ENCODE assay signal across 31 cellular contexts in genomic region chr6:144886682-144887081, GRCh38.
"Had no signal": no experiment of that assay in that cellular context is flagged by ENCODE, and none has a peak within 500 bp of the region (broad histone marks: within the 10 kb centered on the region; RNA-seq: fewer than 3 reads in every experiment).

No MANE protein-coding gene starts in this region.

- ATAC-seq: activated CD8-positive, alpha-beta T cell treated with anti-CD3 and anti-CD28 coated beads for 36 hours; activated naive CD4-positive, alpha-beta T cell treated with anti-CD3 and anti-CD28 coated beads, Interleukin-2, amount 50 U/mL, for 72 hours; activated T-cell treated with anti-CD3 and anti-CD28 coated beads, Interleukin-2, amount 50 U/mL, for 4 hours; gastrocnemius medialis; left colon; naive thymus-derived CD4-positive, alpha-beta T cell; pancreas; sciatic nerve; stimulated activated memory B cell treated with anti-CD40 and anti-IgM and Interleukin-4, amounts not matched to agents 10 μg/mL and 1 μg/mL and 100 μg/mL, for 72 hours; stimulated activated naive CD8-positive, alpha-beta T cell treated with anti-CD3 and anti-CD28 coated beads, Interleukin-15, amount 100 ng/mL, for 72 hours; WTC11 had no signal

- H3K27ac Mint-ChIP-seq: activated CD8-positive, alpha-beta T cell treated with anti-CD3 and anti-CD28 coated beads for 36 hours; activated naive CD4-positive, alpha-beta T cell treated with anti-CD3 and anti-CD28 coated beads, Interleukin-2, amount 50 U/mL, for 72 hours; activated T-helper 2 cell treated with anti-CD3 and anti-CD28 coated beads, Interferon-gamma antibody, Interleukin-2, Interleukin-4, amounts not matched to agents 10 μg/mL and 5 μg/mL and 100 μg/mL, durations not matched to agents 14 hours and 24 hours and 36 hours; naive thymus-derived CD4-positive, alpha-beta T cell; stimulated activated memory B cell treated with anti-CD40 and anti-IgM and Interleukin-4, amounts not matched to agents 10 μg/mL and 1 μg/mL and 100 μg/mL, for 72 hours; stimulated activated naive CD8-positive, alpha-beta T cell treated with anti-CD3 and anti-CD28 coated beads, Interleukin-15, amount 100 ng/mL, for 72 hours; T-helper 2 cell treated with Interferon-gamma antibody and Interleukin-4, amounts not matched to agents 5 μg/mL and 100 μg/mL, for 36 hours; WTC11 had no signal

- H3K79me2 ChIP-seq: hepatocyte had no signal

- H3K27me3 ChIP-seq: breast epithelium, gastrocnemius medialis, hepatocyte, pancreas, upper lobe of left lung, vagina had no signal

- H3K9me3 Mint-ChIP-seq: activated CD8-positive, alpha-beta T cell treated with anti-CD3 and anti-CD28 coated beads for 36 hours; activated naive CD4-positive, alpha-beta T cell treated with anti-CD3 and anti-CD28 coated beads, Interleukin-2, amount 50 U/mL, for 72 hours; activated T-cell treated with anti-CD3 and anti-CD28 coated beads, Interleukin-2, amount 50 U/mL, for 4 hours; activated T-helper 2 cell treated with anti-CD3 and anti-CD28 coated beads, Interferon-gamma antibody, Interleukin-2, Interleukin-4, amounts not matched to agents 10 μg/mL and 5 μg/mL and 100 μg/mL, durations not matched to agents 14 hours and 24 hours and 36 hours; naive thymus-derived CD4-positive, alpha-beta T cell; stimulated activated memory B cell treated with anti-CD40 and anti-IgM and Interleukin-4, amounts not matched to agents 10 μg/mL and 1 μg/mL and 100 μg/mL, for 72 hours; stimulated activated naive CD8-positive, alpha-beta T cell treated with anti-CD3 and anti-CD28 coated beads, Interleukin-15, amount 100 ng/mL, for 72 hours; T-helper 2 cell treated with Interferon-gamma antibody and Interleukin-4, amounts not matched to agents 5 μg/mL and 100 μg/mL, for 36 hours; WTC11 had no signal

- H3K27ac ChIP-seq: breast epithelium, gastrocnemius medialis, hepatocyte, pancreas, prostate gland, skin epidermis, upper lobe of left lung, vagina had no signal

- H3K4me1 Mint-ChIP-seq: naive thymus-derived CD4-positive, alpha-beta T cell; neural crest cell; stimulated activated memory B cell treated with anti-CD40 and anti-IgM and Interleukin-4, amounts not matched to agents 10 μg/mL and 1 μg/mL and 100 μg/mL, for 72 hours; stimulated activated naive CD8-positive, alpha-beta T cell treated with anti-CD3 and anti-CD28 coated beads, Interleukin-15, amount 100 ng/mL, for 72 hours; WTC11 had no signal

- DNase-seq: activated CD4-positive, alpha-beta T cell treated with anti-CD3 and anti-CD28 coated beads for 1 hour; activated CD4-positive, alpha-beta T cell treated with anti-CD3 and anti-CD28 coated beads, Interleukin-2, amount 50 U/mL, for 1 hour; activated CD8-positive, alpha-beta T cell treated with anti-CD3 and anti-CD28 coated beads for 36 hours; activated T-cell treated with anti-CD3 and anti-CD28 coated beads, Interleukin-2, amount 50 U/mL, for 4 hours; dermis blood vessel endothelial cell; effector CD4-positive, alpha-beta T cell; gastrocnemius medialis; glutamatergic neuron; left colon; midbrain; naive thymus-derived CD4-positive, alpha-beta T cell; nucleus accumbens; pancreas; retina; stimulated activated CD4-positive, alpha-beta T cell treated with anti-CD3 and anti-CD28 coated beads, Interleukin-4, amount 100 ng/mL, for 24 hours; stimulated activated naive CD8-positive, alpha-beta T cell treated with anti-CD3 and anti-CD28 coated beads, Interleukin-15, amount 100 ng/mL, for 72 hours; substantia nigra; T-helper 1 cell; upper lobe of left lung had no signal

- H3K4me3 Mint-ChIP-seq: activated CD8-positive, alpha-beta T cell treated with anti-CD3 and anti-CD28 coated beads for 36 hours; activated T-cell treated with anti-CD3 and anti-CD28 coated beads, Interleukin-2, amount 50 U/mL, for 4 hours; naive thymus-derived CD4-positive, alpha-beta T cell; neural crest cell; stimulated activated memory B cell treated with anti-CD40 and anti-IgM and Interleukin-4, amounts not matched to agents 10 μg/mL and 1 μg/mL and 100 μg/mL, for 72 hours; stimulated activated naive CD8-positive, alpha-beta T cell treated with anti-CD3 and anti-CD28 coated beads, Interleukin-15, amount 100 ng/mL, for 72 hours; T-helper 2 cell treated with Interferon-gamma antibody and Interleukin-4, amounts not matched to agents 5 μg/mL and 100 μg/mL, for 36 hours; WTC11 had no signal

- H3K4me3 ChIP-seq: breast epithelium, gastrocnemius medialis, hepatocyte, pancreas, prostate gland, skin epidermis, upper lobe of left lung, vagina had no signal

- H3K36me3 ChIP-seq: breast epithelium, gastrocnemius medialis, pancreas, prostate gland, upper lobe of left lung, vagina had no signal

- H3K4me1 ChIP-seq: breast epithelium, gastrocnemius medialis, pancreas, prostate gland, upper lobe of left lung, vagina had no signal

- H3K27me3 Mint-ChIP-seq: activated CD8-positive, alpha-beta T cell treated with anti-CD3 and anti-CD28 coated beads for 36 hours had no signal

- H3K9me3 ChIP-seq: breast epithelium, gastrocnemius medialis, pancreas, prostate gland, upper lobe of left lung, vagina had no signal

- H3K4me2 ChIP-seq: hepatocyte had no signal

- H3K36me3 Mint-ChIP-seq: activated naive CD4-positive, alpha-beta T cell treated with anti-CD3 and anti-CD28 coated beads, Interleukin-2, amount 50 U/mL, for 72 hours; naive thymus-derived CD4-positive, alpha-beta T cell; stimulated activated memory B cell treated with anti-CD40 and anti-IgM and Interleukin-4, amounts not matched to agents 10 μg/mL and 1 μg/mL and 100 μg/mL, for 72 hours; WTC11 had no signal
